Comparison of ENCODE assay signal across 26 cellular contexts in genomic region chr9:98964201-98964600, GRCh38. TPM values are rescaled to one million over a fixed set of nuclear protein-coding genes. Genes with fewer than 3 reads are reported as not detected.
DNase-seq lines count a peak whose midpoint lies in the region; ATAC-seq and TF ChIP-seq lines count a peak whose summit lies in the region.
"Had no signal": no experiment of that assay in that cellular context is flagged by ENCODE, and none has a peak within 500 bp of the region (broad histone marks: within the 10 kb centered on the region; RNA-seq: fewer than 3 reads in every experiment).

No MANE protein-coding gene starts in this region.

- DNase-seq in body of pancreas, result no peak
- peak; percentile 48 for DNase-seq in fibroblast of villous mesenchyme (ENCODE audit: low read depth)
- no peak for DNase-seq in upper lobe of right lung
- no peak for DNase-seq in mesenteric fat pad (ENCODE audit: low spot score)
- no peak for DNase-seq in progenitor cell of endocrine pancreas (ENCODE audit: low spot score, unreplicated experiment)
- DNase-seq: activated CD4-positive, alpha-beta T cell treated with anti-CD3 and anti-CD28 coated beads, Interleukin-2, amount 50 U/mL, for 48 hours; activated naive CD4-positive, alpha-beta T cell treated with anti-CD3 and anti-CD28 coated beads for 36 hours; activated T-cell treated with anti-CD3 and anti-CD28 coated beads, Interleukin-2, amount 50 U/mL, for 72 hours; BE2C; glutamatergic neuron; HCEC 1CT; mesendoderm; MV-4-11; naive B cell; NCI-H1436 treated with DMSO at 0.1 percent for 48 hours; NCI-H446; NCI-H748 treated with DMSO at 0.1 percent for 48 hours; SHP77; stimulated activated CD4-positive, alpha-beta T cell treated with anti-CD3 and anti-CD28 coated beads, Interleukin-4, amount 100 ng/mL, for 24 hours; substantia nigra; T-helper 17 cell had no signal

- H3K4me3 ChIP-seq in body of pancreas, result no peak overlapping the region
- no peak overlapping the region for H3K4me3 ChIP-seq in fibroblast of villous mesenchyme (ENCODE audit: low read depth, low read length)
- H3K4me3 ChIP-seq in muscle layer of duodenum (ENCODE audit: low read depth in 1 of 2, low read length in 2 of 2), result no peak overlapping the region
- H3K4me3 ChIP-seq in upper lobe of right lung, result no peak overlapping the region

- no peak overlapping the region for H3K27ac Mint-ChIP-seq in progenitor cell of endocrine pancreas
- H3K27ac Mint-ChIP-seq: activated naive CD4-positive, alpha-beta T cell treated with anti-CD3 and anti-CD28 coated beads for 36 hours; activated T-cell treated with anti-CD3 and anti-CD28 coated beads, Interleukin-2, amount 50 U/mL, for 72 hours; brain; T-helper 17 cell had no signal

- ATAC-seq in body of pancreas (peak; percentile 35), upper lobe of right lung (no peak), HG02870 (IDR thresholded peaks at IDR 0.05; ENCODE audit: unreplicated experiment) (no peak)
- ATAC-seq: activated T-cell treated with anti-CD3 and anti-CD28 coated beads, Interleukin-2, amount 50 U/mL, for 72 hours; left lobe of liver; T-helper 17 cell had no signal

- intact Hi-C loops in body of pancreas (cut with DNase I) (no loop called here), upper lobe of right lung (cut with DNase I) (no loop called here)

- no peak for TF ChIP-seq POLR2A in body of pancreas (IDR thresholded peaks at IDR 0.05)

- H3K4me1 ChIP-seq in body of pancreas, result peaks cover 5% of the 10 kb centered on the region
- H3K4me1 ChIP-seq in muscle layer of duodenum (ENCODE audit: control insufficient read depth in 1 of 2, insufficient read depth in 2 of 2, low read length in 2 of 2), result peaks cover 29 to 75% of the 10 kb centered on the region in 2 donors
- H3K4me1 ChIP-seq in upper lobe of right lung, result peaks cover 9% of the 10 kb centered on the region
- H3K4me1 ChIP-seq: BE2C had no signal

- no peaks in the 10 kb centered on the region for H3K4me1 Mint-ChIP-seq in progenitor cell of endocrine pancreas (ENCODE audit: low read depth)
- H3K4me1 Mint-ChIP-seq: naive B cell had no signal

- no peak overlapping the region for H3K4me3 Mint-ChIP-seq in progenitor cell of endocrine pancreas (ENCODE audit: low read depth)
- H3K4me3 Mint-ChIP-seq: activated naive CD4-positive, alpha-beta T cell treated with anti-CD3 and anti-CD28 coated beads for 36 hours; activated T-cell treated with anti-CD3 and anti-CD28 coated beads, Interleukin-2, amount 50 U/mL, for 72 hours; brain; naive B cell; T-helper 17 cell had no signal

- H3K27ac ChIP-seq in body of pancreas (no peak overlapping the region), muscle layer of duodenum (ENCODE audit: low read length) (peak overlapping the region; percentile 55), upper lobe of right lung (peak overlapping the region; percentile 11)
- H3K27ac ChIP-seq: neutrophil had no signal

- no peak for TF ChIP-seq CTCF in body of pancreas (IDR thresholded peaks at IDR 0.05)
- no peak for TF ChIP-seq CTCF in fibroblast of villous mesenchyme (IDR thresholded peaks at IDR 0.05; ENCODE audit: insufficient read depth, low read depth, low read length)
- no peak for TF ChIP-seq CTCF in upper lobe of right lung (IDR thresholded peaks at IDR 0.05)
- TF ChIP-seq CTCF in progenitor cell of endocrine pancreas (IDR thresholded peaks at IDR 0.05; ENCODE audit: unreplicated experiment), result no peak

- WGBS in body of pancreas, 2 donors, result 79 to 87% methylated on average over 2 of the region's 2 CpGs

- H3K27me3 Mint-ChIP-seq in progenitor cell of endocrine pancreas, result peaks cover 16% of the 10 kb centered on the region

- no peaks in the 10 kb centered on the region for H3K9me3 ChIP-seq in body of pancreas
- H3K9me3 ChIP-seq in muscle layer of duodenum (ENCODE audit: control insufficient read depth in 1 of 2, low read length in 2 of 2), result no peaks in the 10 kb centered on the region
- H3K9me3 ChIP-seq in upper lobe of right lung, result no peaks in the 10 kb centered on the region
- H3K9me3 ChIP-seq: BE2C, neutrophil had no signal

- no peaks in the 10 kb centered on the region for H3K9me3 Mint-ChIP-seq in progenitor cell of endocrine pancreas (ENCODE audit: low read depth)
- H3K9me3 Mint-ChIP-seq: activated naive CD4-positive, alpha-beta T cell treated with anti-CD3 and anti-CD28 coated beads for 36 hours; activated T-cell treated with anti-CD3 and anti-CD28 coated beads, Interleukin-2, amount 50 U/mL, for 72 hours; naive B cell had no signal

- no peaks in the 10 kb centered on the region for H3K27me3 ChIP-seq in body of pancreas
- H3K27me3 ChIP-seq in muscle layer of duodenum (ENCODE audit: low read depth, low read length), result no peaks in the 10 kb centered on the region
- no peaks in the 10 kb centered on the region for H3K27me3 ChIP-seq in upper lobe of right lung

- no peaks in the 10 kb centered on the region for H3K36me3 ChIP-seq in body of pancreas (replicated peaks in 1 of 2; ENCODE audit: insufficient read depth in 1 of 2, low read depth in 2 of 2)
- H3K36me3 ChIP-seq in muscle layer of duodenum (ENCODE audit: control insufficient read depth in 1 of 2, insufficient read depth in 2 of 2, low read length in 2 of 2), result no peaks in the 10 kb centered on the region
- H3K36me3 ChIP-seq in upper lobe of right lung, result no peaks in the 10 kb centered on the region
- H3K36me3 ChIP-seq: BE2C, neutrophil had no signal

- no peaks in the 10 kb centered on the region for H3K36me3 Mint-ChIP-seq in progenitor cell of endocrine pancreas (ENCODE audit: insufficient read depth)
- H3K36me3 Mint-ChIP-seq: brain, naive B cell had no signal

RNA-seq across cellular contexts. Expression of gene COL15A1, which starts 20.5 kb away (rescaled TPM):
- total RNA-seq in body of pancreas, result 10 to 100 TPM in 1 of 2 donors, 1 to 10 TPM in 1; 6.7 to 55.4 TPM
- total RNA-seq in fibroblast of villous mesenchyme, result 1.7 and 19.0 TPM in 2 replicates
- 8.0 TPM for total RNA-seq in upper lobe of right lung
- total RNA-seq in mesenteric fat pad, result 73.3 TPM
- total RNA-seq in progenitor cell of endocrine pancreas, result not detected in 2 replicates
- total RNA-seq: T-helper 17 cell had no signal

Comparison
In these comparisons a context has a peak if more than half of its experiments do, and no peak if none do; other contexts are left out.
1. H3K27ac ChIP-seq: peak in muscle layer of duodenum (single experiment) and upper lobe of right lung (single experiment); none in body of pancreas (0 of 4).